Comparison of ENCODE assay signal across 8 cellular contexts in genomic region chr7:5997210-5997808, GRCh38. TPM values are rescaled to one million over a fixed set of nuclear protein-coding genes. Genes with fewer than 3 reads are reported as not detected.
DNase-seq lines count a peak whose midpoint lies in the region; ATAC-seq, FAIRE-seq and TF ChIP-seq lines count a peak whose summit lies in the region.

No MANE protein-coding gene starts in this region.

- no peaks in the 10 kb centered on the region for H3K9me3 Mint-ChIP-seq in progenitor cell of endocrine pancreas (ENCODE audit: low read depth)

- TF ChIP-seq CTCF in D721Med (IDR thresholded peaks at IDR 0.05; ENCODE audit: insufficient read depth, missing control alignments) (peak; percentile 76), progenitor cell of endocrine pancreas (IDR thresholded peaks at IDR 0.05; ENCODE audit: unreplicated experiment) (peak; percentile 65)

- ATAC-seq in HG03521 (IDR thresholded peaks at IDR 0.05; ENCODE audit: unreplicated experiment): no peak
- no peak for ATAC-seq in GM18870 (IDR thresholded peaks at IDR 0.05; ENCODE audit: unreplicated experiment)

- no peaks in the 10 kb centered on the region for H3K27me3 Mint-ChIP-seq in progenitor cell of endocrine pancreas

- H3K27ac Mint-ChIP-seq in progenitor cell of endocrine pancreas: peak overlapping the region; percentile 59

- peaks cover 17% of the 10 kb centered on the region for H3K36me3 Mint-ChIP-seq in progenitor cell of endocrine pancreas (ENCODE audit: insufficient read depth)

- no peak for FAIRE-seq in D721Med (lab: Jason Lieb, UNC)

- DNase-seq in D721Med (ENCODE audit: insufficient read length, low spot score) (no peak), HT-29 (ENCODE audit: low spot score) (peak; percentile 81), NOMO-1 treated with dmso at 0.1 percent for 144 hours (lab: John Stamatoyannopoulos, UW; ENCODE audit: unreplicated experiment) (peak; percentile 23), globus pallidus (ENCODE audit: low spot score) (peak; percentile 70), progenitor cell of endocrine pancreas (ENCODE audit: low spot score, unreplicated experiment) (no peak)
- DNase-seq in activated effector memory CD4-positive, alpha-beta T cell treated with Interleukin-2 at 50 U/mL for 16 hours: peak; percentile 21

- no peak overlapping the region for H3K4me3 Mint-ChIP-seq in progenitor cell of endocrine pancreas (ENCODE audit: low read depth)

- H3K4me1 Mint-ChIP-seq in progenitor cell of endocrine pancreas (ENCODE audit: low read depth): no peaks in the 10 kb centered on the region

RNA-seq across cellular contexts. Expression of gene PMS2, which starts 11.5 kb away (rescaled TPM):
- 9.8 and 13.1 TPM in 2 replicates for total RNA-seq in HT-29 (2014; rRNA removed; shearing (Covaris generic))
- 19.7 and 23.9 TPM in 2 replicates for total RNA-seq in progenitor cell of endocrine pancreas

RNA-seq across cellular contexts. Expression of gene AIMP2, which starts 11.8 kb away (rescaled TPM):
- total RNA-seq in HT-29 (2014; rRNA removed; shearing (Covaris generic)): 98.3 and 116 TPM in 2 replicates
- 30.1 and 33.4 TPM in 2 replicates for total RNA-seq in progenitor cell of endocrine pancreas

RNA-seq across cellular contexts. Expression of gene RSPH10B, which starts 26.8 kb away (rescaled TPM):
- 4.4 TPM in 1 of 2 replicates, not detected in the other for total RNA-seq in HT-29 (2014; rRNA removed; shearing (Covaris generic))
- total RNA-seq in progenitor cell of endocrine pancreas: 1.5 and 2.0 TPM in 2 replicates

RNA-seq across cellular contexts. Expression of gene ANKRD61, which starts 33.9 kb away (rescaled TPM):
- total RNA-seq in HT-29 (2014; rRNA removed; shearing (Covaris generic)): not detected in 2 replicates
- 0.22 and 0.47 TPM in 2 replicates for total RNA-seq in progenitor cell of endocrine pancreas

Comparison
In these comparisons a context has a peak if more than half of its experiments do, and no peak if none do; other contexts are left out.
1. DNase-seq: peak in HT-29 (single experiment), NOMO-1 treated with dmso at 0.1 percent for 144 hours (single experiment), activated effector memory CD4-positive, alpha-beta T cell treated with Interleukin-2 at 50 U/mL for 16 hours (single experiment) and globus pallidus (single experiment); none in D721Med (single experiment) and progenitor cell of endocrine pancreas (single experiment).